21 cellular contexts compared by ENCODE assay signal in the genomic region with DNA sequence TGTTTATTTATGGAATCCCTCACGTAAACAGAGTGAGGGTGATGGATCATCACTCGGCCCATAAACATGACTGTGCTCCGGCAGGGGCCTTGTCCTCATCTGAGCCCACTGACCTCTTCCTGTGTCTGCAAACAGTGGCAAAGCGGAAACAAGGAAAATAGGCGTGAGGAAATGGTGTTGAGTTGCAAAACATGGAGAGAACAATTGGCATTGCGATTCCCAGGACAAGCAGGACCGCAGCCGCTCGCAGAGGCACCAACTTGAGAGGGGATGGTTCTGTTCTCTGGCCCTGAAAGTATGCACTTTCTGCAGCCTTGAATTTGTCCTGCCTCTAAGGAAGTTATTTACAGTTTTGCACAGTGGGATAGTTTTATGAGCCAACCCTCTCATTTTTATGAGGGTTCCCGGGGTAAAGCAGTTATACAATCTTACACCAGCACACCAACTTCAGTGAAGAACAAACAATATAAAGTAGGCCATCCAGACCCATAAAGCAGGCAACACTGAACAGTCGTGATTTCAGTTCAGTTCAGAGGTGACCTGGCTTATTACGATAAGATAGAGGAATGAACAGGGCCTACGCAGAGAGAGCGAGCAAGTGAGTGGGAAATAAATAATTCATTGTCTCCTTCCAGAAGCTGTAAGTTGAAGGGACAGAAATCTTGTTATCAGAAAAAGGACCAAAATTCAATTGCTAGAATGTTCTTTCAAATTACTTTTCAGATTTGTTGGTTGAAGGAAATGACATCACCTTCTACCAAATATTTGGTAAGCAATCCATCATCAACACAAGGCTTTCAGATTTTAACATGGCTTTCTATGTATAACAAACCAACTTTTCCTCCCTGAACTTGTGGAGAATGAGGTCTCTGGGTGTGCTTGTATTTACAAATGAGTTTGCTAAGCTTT.
DNase-seq lines count a peak whose midpoint lies in the region; ATAC-seq and TF ChIP-seq lines count a peak whose summit lies in the region.
"Had no signal": no experiment of that assay in that cellular context is flagged by ENCODE, and none has a peak within 500 bp of the region (broad histone marks: within the 10 kb centered on the region; RNA-seq: fewer than 3 reads in every experiment).

No MANE protein-coding gene starts in this region.

- no peak for TF ChIP-seq EP300 in tibial nerve (IDR thresholded peaks at IDR 0.05)

- H3K27me3 Mint-ChIP-seq in endothelial cell (ENCODE audit: unreplicated experiment) (no peaks in the 10 kb centered on the region), mesothelial cell of epicardium (ENCODE audit: low read depth) (peaks cover 5% of the 10 kb centered on the region)

- 47 to 51% methylated on average over 14 of the region's 14 CpGs for WGBS in tibial nerve, 2 donors
- 79 to 83% (median 80%) methylated on average over 14 of the region's 14 CpGs for whole genome bisulfite sequencing in heart left ventricle, 4 donors

- H3K27ac ChIP-seq in tibial nerve (peak overlapping the region; percentile 16 to 73 (median 48)), heart left ventricle (peak overlapping the region in 1 of 12 donors; percentile 55)
- H3K27ac ChIP-seq: esophagus squamous epithelium, KMS-11, spleen had no signal

- no peaks in the 10 kb centered on the region for H3K36me3 ChIP-seq in tibial nerve
- no peaks in the 10 kb centered on the region for H3K36me3 ChIP-seq in heart left ventricle
- H3K36me3 ChIP-seq: esophagus squamous epithelium, spleen had no signal

- H3K4me1 ChIP-seq in tibial nerve (peaks cover 0 to 5% (median 0%) of the 10 kb centered on the region in 4 donors), heart left ventricle (peaks cover 0 to 2% (median 0%) of the 10 kb centered on the region in 12 donors)
- H3K4me1 ChIP-seq: spleen had no signal

- no peak for TF ChIP-seq CTCF in endothelial cell (IDR thresholded peaks at IDR 0.05; ENCODE audit: unreplicated experiment)
- TF ChIP-seq CTCF in mesothelial cell of epicardium (IDR thresholded peaks at IDR 0.05; ENCODE audit: unreplicated experiment), result no peak
- TF ChIP-seq CTCF in tibial nerve (IDR thresholded peaks at IDR 0.05), result no peak
- TF ChIP-seq CTCF in heart left ventricle (IDR thresholded peaks at IDR 0.05), result no peak

- DNase-seq in LoVo (ENCODE audit: low spot score) (peak; percentile 4), endothelial cell (ENCODE audit: low spot score) (peak; percentile 41), mesothelial cell of epicardium (ENCODE audit: low spot score in 2 of 2, unreplicated experiment in 2 of 2) (no peak), tibial nerve (ENCODE audit: low spot score in 2 of 2) (no peak), heart left ventricle (no peak), AG08395 (ENCODE audit: low spot score) (no peak)
- DNase-seq: activated CD8-positive, alpha-beta memory T cell treated with anti-CD3 and anti-CD28 coated beads for 24 hours; anterior cingulate cortex; C1 segment of cervical spinal cord; cortex of kidney; DMS79 treated with DMSO at 0.1 percent for 48 hours; esophagus squamous epithelium; hippocampal formation; left cardiac atrium; NCI-H1436; NCI-H446 treated with DMSO at 0.1 percent for 48 hours; spleen; stimulated activated naive CD8-positive, alpha-beta T cell treated with anti-CD3 and anti-CD28 coated beads, Interleukin-15, Interleukin-2, amounts not matched to agents 100 U/mL and 50 U/mL, for 24 hours had no signal

- intact Hi-C loops in heart left ventricle (cut with DNase I), result no loop called here

- H3K36me3 Mint-ChIP-seq in endothelial cell (ENCODE audit: low read depth, unreplicated experiment) (peaks cover 4% of the 10 kb centered on the region), mesothelial cell of epicardium (no peaks in the 10 kb centered on the region)

- H3K4me3 ChIP-seq in tibial nerve (no peak overlapping the region), heart left ventricle (no peak overlapping the region)
- H3K4me3 ChIP-seq: esophagus squamous epithelium, spleen had no signal

- TF ChIP-seq POLR2A in tibial nerve (IDR thresholded peaks at IDR 0.05) (no peak), heart left ventricle (IDR thresholded peaks at IDR 0.05) (no peak)

- ATAC-seq in heart left ventricle, result no peak
- no peak for ATAC-seq in GM19023 (IDR thresholded peaks at IDR 0.05; ENCODE audit: unreplicated experiment)
- ATAC-seq in HG03460 (IDR thresholded peaks at IDR 0.05; ENCODE audit: unreplicated experiment), result no peak
- ATAC-seq: left cardiac atrium; stimulated activated naive CD8-positive, alpha-beta T cell treated with anti-CD3 and anti-CD28 coated beads, Interleukin-15, Interleukin-2, amounts not matched to agents 100 U/mL and 50 U/mL, for 24 hours had no signal

- H3K9me3 ChIP-seq in tibial nerve (no peaks in the 10 kb centered on the region), heart left ventricle (peaks cover 0 to 6% (median 0%) of the 10 kb centered on the region in 12 donors)
- H3K9me3 ChIP-seq: esophagus squamous epithelium had no signal

- H3K4me3 Mint-ChIP-seq in endothelial cell (ENCODE audit: unreplicated experiment), result no peak overlapping the region
- H3K4me3 Mint-ChIP-seq in mesothelial cell of epicardium, result no peak overlapping the region

- H3K27ac Mint-ChIP-seq in endothelial cell (ENCODE audit: unreplicated experiment) (peak overlapping the region; percentile 96), mesothelial cell of epicardium (peak overlapping the region; percentile 40)

- H3K9me3 Mint-ChIP-seq in endothelial cell (ENCODE audit: unreplicated experiment) (no peaks in the 10 kb centered on the region), mesothelial cell of epicardium (peaks cover 12% of the 10 kb centered on the region)

- H3K4me1 Mint-ChIP-seq in endothelial cell (ENCODE audit: unreplicated experiment) (peaks cover 31% of the 10 kb centered on the region), mesothelial cell of epicardium (peaks cover 37% of the 10 kb centered on the region)

- no peaks in the 10 kb centered on the region for H3K27me3 ChIP-seq in tibial nerve
- no peaks in the 10 kb centered on the region for H3K27me3 ChIP-seq in heart left ventricle
- H3K27me3 ChIP-seq: esophagus squamous epithelium, spleen had no signal

Comparison
In these comparisons a context has a peak if more than half of its experiments do, and no peak if none do; other contexts are left out.
1. DNase-seq: peak in LoVo (single experiment) and endothelial cell (single experiment); none in mesothelial cell of epicardium (0 of 2), tibial nerve (0 of 2), heart left ventricle (0 of 5) and AG08395 (single experiment).